8 cellular contexts compared by ENCODE assay signal in genomic region chrX:7926914-7927258, GRCh38. TPM values are rescaled to one million over a fixed set of nuclear protein-coding genes. Genes with fewer than 3 reads are reported as not detected.
DNase-seq lines count a peak whose midpoint lies in the region; ATAC-seq and TF ChIP-seq lines count a peak whose summit lies in the region.

No MANE protein-coding gene starts in this region.

- TF ChIP-seq CTCF in fibroblast of mammary gland (conservative IDR thresholded peaks at IDR 0.05; ENCODE audit: control insufficient read depth, insufficient read depth, low read depth, low read length) (no peak), prostate gland (IDR thresholded peaks at IDR 0.05) (no peak), GM10266 (IDR thresholded peaks at IDR 0.05; ENCODE audit: control insufficient read depth, insufficient read depth, low read depth, missing control alignments) (no peak)

- 13% methylated on average over 10 of the region's 20 CpGs for WGBS in prostate gland

- H3K4me3 ChIP-seq in NT2/D1 (ENCODE audit: insufficient read length, low read depth) (peak overlapping the region; percentile 64), fibroblast of mammary gland (ENCODE audit: control insufficient read depth, low read depth, low read length) (peak overlapping the region; percentile 71), prostate gland (peak overlapping the region; percentile 43 to 45)

- no peak for TF ChIP-seq POLR2A in prostate gland (IDR thresholded peaks at IDR 0.05)

- DNase-seq in NT2/D1 (ENCODE audit: low read depth, low spot score) (no peak), fibroblast of mammary gland (ENCODE audit: low read depth) (no peak), prostate gland (ENCODE audit: low spot score) (no peak), NCI-H1694 (lab: John Stamatoyannopoulos, UW) (no peak), GM10266 (ENCODE audit: extremely low spot score) (no peak)

- H3K4me1 ChIP-seq in NT2/D1 (ENCODE audit: insufficient read depth, insufficient read length) (no peaks in the 10 kb centered on the region), prostate gland (replicated peaks) (no peaks in the 10 kb centered on the region)

- no peaks in the 10 kb centered on the region for H3K9me3 ChIP-seq in NT2/D1 (ENCODE audit: insufficient read depth, low read length)
- H3K9me3 ChIP-seq in prostate gland, result no peaks in the 10 kb centered on the region

- no peaks in the 10 kb centered on the region for H3K27me3 ChIP-seq in NT2/D1 (ENCODE audit: insufficient read depth, insufficient read length)
- H3K27me3 ChIP-seq in prostate gland (replicated peaks; ENCODE audit: insufficient read depth), result no peaks in the 10 kb centered on the region

- H3K36me3 ChIP-seq in NT2/D1 (ENCODE audit: insufficient read depth, insufficient read length, low read length), result peaks cover 8% of the 10 kb centered on the region
- no peaks in the 10 kb centered on the region for H3K36me3 ChIP-seq in prostate gland

- intact Hi-C loops in prostate gland (cut with DNase I), result no loop called here

- peak overlapping the region; percentile 94 for H3K9ac ChIP-seq in NT2/D1 (ENCODE audit: insufficient read length, low read depth)

- ATAC-seq in GM21390 (IDR thresholded peaks at IDR 0.05; ENCODE audit: unreplicated experiment), result peak; percentile 48
- ATAC-seq in GM18498 (IDR thresholded peaks at IDR 0.05; ENCODE audit: unreplicated experiment), result no peak
- no peak for ATAC-seq in HG03135 (IDR thresholded peaks at IDR 0.05; ENCODE audit: unreplicated experiment)

- peak overlapping the region; percentile 69 to 75 for H3K27ac ChIP-seq in prostate gland

RNA-seq across cellular contexts. Expression of gene PNPLA4, which starts 0.3 kb away (rescaled TPM):
- 10 to 100 TPM; 23.1 to 29.0 TPM for total RNA-seq in prostate gland
